Comparison of ENCODE assay signal across 1 cellular context in genomic region chr1:36885537-36886441, GRCh38.
TF ChIP-seq lines count a peak whose summit lies in the region.

No MANE protein-coding gene starts in this region.

TF ChIP-seq in WTC11, 78 proteins besides CTCF, POLR2A, EP300 and RAD21 (continued from another document):
- TF ChIP-seq STAT6 (CRISPR knock-in tag; conservative IDR thresholded peaks at IDR 0.05; ENCODE audit: low read depth) = no peak
- TF ChIP-seq ATF3 (CRISPR knock-in tag; conservative IDR thresholded peaks at IDR 0.05) = no peak
- no peak for TF ChIP-seq MLX (CRISPR knock-in tag; IDR thresholded peaks at IDR 0.05)
- no peak for TF ChIP-seq TP53 (CRISPR knock-in tag; IDR thresholded peaks at IDR 0.05)
- no peak for TF ChIP-seq NR1H2 (CRISPR knock-in tag; IDR thresholded peaks at IDR 0.05)
- TF ChIP-seq ZNF416 (CRISPR knock-in tag; IDR thresholded peaks at IDR 0.05) = no peak
- no peak for TF ChIP-seq IRF2 (CRISPR knock-in tag; IDR thresholded peaks at IDR 0.05; ENCODE audit: borderline replicate concordance, low read depth)
- no peak for TF ChIP-seq ZNF121 (CRISPR knock-in tag; IDR thresholded peaks at IDR 0.05)
- no peak for TF ChIP-seq ZNF671 (CRISPR knock-in tag; IDR thresholded peaks at IDR 0.05)
- no peak for TF ChIP-seq IRF1 (CRISPR knock-in tag; IDR thresholded peaks at IDR 0.05)
- no peak for TF ChIP-seq OVOL2 (CRISPR knock-in tag; IDR thresholded peaks at IDR 0.05; ENCODE audit: borderline replicate concordance)
- no peak for TF ChIP-seq FOXK1 (CRISPR knock-in tag; IDR thresholded peaks at IDR 0.05)
- TF ChIP-seq ZNF281 (CRISPR knock-in tag; IDR thresholded peaks at IDR 0.05) = no peak
- TF ChIP-seq GTF2I (CRISPR knock-in tag; conservative IDR thresholded peaks at IDR 0.05) = no peak
